ENCODE assay signal across 21 cellular contexts in genomic region chr11:45596571-45596970, GRCh38.
"Had no signal": no experiment of that assay in that cellular context is flagged by ENCODE, and none has a peak within 500 bp of the region (broad histone marks: within the 10 kb centered on the region; RNA-seq: fewer than 3 reads in every experiment).

No MANE protein-coding gene starts in this region.

- H3K27me3 ChIP-seq: gastrocnemius medialis had no signal

- H3K36me3 ChIP-seq: esophagus squamous epithelium, gastrocnemius medialis, heart right ventricle, left lung, lower lobe of right lung had no signal

- H3K4me1 ChIP-seq: esophagus squamous epithelium, gastrocnemius medialis, heart right ventricle, left lung, lower lobe of right lung had no signal

- DNase-seq: dermis blood vessel endothelial cell; dorsolateral prefrontal cortex; effector CD4-positive, alpha-beta T cell; effector memory CD4-positive, alpha-beta T cell; erythroblast; esophagus squamous epithelium; foreskin fibroblast; foreskin melanocyte; gastrocnemius medialis; glutamatergic neuron; head of caudate nucleus; heart right ventricle; hippocampal formation; left cardiac atrium; left lung; left ventricle myocardium superior; lower lobe of right lung; mesenchymal stem cell; midbrain had no signal

- H3K27ac ChIP-seq: coronary artery, dorsolateral prefrontal cortex, epithelial cell of prostate, esophagus squamous epithelium, gastrocnemius medialis, heart right ventricle, left lung, lower lobe of right lung had no signal

- H3K4me3 ChIP-seq: coronary artery, dorsolateral prefrontal cortex, esophagus squamous epithelium, gastrocnemius medialis, heart right ventricle, left lung, lower lobe of right lung had no signal

- H3K9me3 ChIP-seq: esophagus squamous epithelium, left lung, lower lobe of right lung had no signal
